ENCODE assay signal across 16 cellular contexts in genomic region chr18:2451556-2451955, GRCh38.
DNase-seq lines count a peak whose midpoint lies in the region; FAIRE-seq and TF ChIP-seq lines count a peak whose summit lies in the region.
"Had no signal": no experiment of that assay in that cellular context is flagged by ENCODE, and none has a peak within 500 bp of the region (broad histone marks: within the 10 kb centered on the region; RNA-seq: fewer than 3 reads in every experiment).

No MANE protein-coding gene starts in this region.

- POLR2A ChIA-PET in A673 (lab: Charles Lee; ENCODE audit: low non-redundant PET), result no interaction called here

- H3K27ac ChIP-seq in SK-N-MC (no peak overlapping the region), A673 (ENCODE audit: low read depth, low read length, poor library complexity, severe bottlenecking) (no peak overlapping the region)
- H3K27ac ChIP-seq: 22Rv1, A549, BLaER1, GM23248 had no signal

- H3K4me1 ChIP-seq in A673 (ENCODE audit: insufficient read depth, low read length, poor library complexity, severe bottlenecking), result no peaks in the 10 kb centered on the region
- H3K4me1 ChIP-seq: A549, BLaER1, HAP-1 had no signal

- H3K9ac ChIP-seq in SK-N-MC (ENCODE audit: insufficient read length), result no peak overlapping the region
- H3K9ac ChIP-seq: BLaER1, GM23248 had no signal

- FAIRE-seq in urothelium cell line (lab: Jason Lieb, UNC), result peak; percentile 84
- FAIRE-seq: A549 had no signal

- H3K9me3 ChIP-seq in SK-N-MC (ENCODE audit: low read depth, low read length) (no peaks in the 10 kb centered on the region), A673 (ENCODE audit: low read depth, low read length, poor library complexity, severe bottlenecking) (no peaks in the 10 kb centered on the region)
- H3K9me3 ChIP-seq: A549, HAP-1 had no signal

- H3K27me3 ChIP-seq in A673 (replicated peaks; ENCODE audit: insufficient read depth, low read depth, low read length, poor library complexity), result peaks cover 4% of the 10 kb centered on the region
- H3K27me3 ChIP-seq: BLaER1 had no signal

- TF ChIP-seq CTCF in A673 (conservative IDR thresholded peaks at IDR 0.05; ENCODE audit: low read depth, low read length), result no peak

- intact Hi-C loops in A673 (cut with micrococcal nuclease; ENCODE audit: unreplicated experiment), result no loop called here

- DNase-seq in M059J (ENCODE audit: low read depth), result peak; percentile 58
- DNase-seq in NCI-H69 (lab: John Stamatoyannopoulos, UW), result peak; percentile 38
- peak; percentile 95 for DNase-seq in SK-N-MC (ENCODE audit: low read depth, low spot score)
- no peak for DNase-seq in urothelium cell line (ENCODE audit: low spot score)
- DNase-seq in activated CD4-positive, alpha-beta T cell treated with anti-CD3 and anti-CD28 coated beads, Interleukin-2, amount 50 U/mL, for 4 hours, result no peak
- DNase-seq in A673 (ENCODE audit: low spot score), result no peak
- DNase-seq in GM19240 (ENCODE audit: insufficient read length, low spot score), result no peak
- DNase-seq: Calu3; CD8-positive, alpha-beta T cell; DMS79 treated with DMSO at 0.1 percent for 48 hours; GF-D8; GM23248 had no signal

- CTCF ChIA-PET in A673 (lab: Charles Lee), result no interaction called here

- H3K4me3 ChIP-seq in SK-N-MC (no peak overlapping the region), A673 (ENCODE audit: low read depth, low read length, poor library complexity, severe bottlenecking) (no peak overlapping the region)
- H3K4me3 ChIP-seq: A549, BLaER1, GM23248, HAP-1 had no signal

- BruUV-seq in A673 (replicated peaks; lab: Mats Ljungman, UMichigan), result no TSS peak

- H3K36me3 ChIP-seq in SK-N-MC (ENCODE audit: insufficient read depth, low read length) (no peaks in the 10 kb centered on the region), A673 (ENCODE audit: insufficient read depth, low read length, poor library complexity, severe bottlenecking) (no peaks in the 10 kb centered on the region)
- H3K36me3 ChIP-seq: BLaER1, HAP-1 had no signal

Comparison
In these comparisons a context has a peak if more than half of its experiments do, and no peak if none do; other contexts are left out.
1. DNase-seq: peak in M059J (single experiment), NCI-H69 (single experiment) and SK-N-MC (single experiment); none in urothelium cell line (single experiment), activated CD4-positive, alpha-beta T cell treated with anti-CD3 and anti-CD28 coated beads, Interleukin-2, amount 50 U/mL, for 4 hours (0 of 2), A673 (single experiment) and GM19240 (single experiment).